Comparison of ENCODE assay signal across 8 cellular contexts in the genomic region with DNA sequence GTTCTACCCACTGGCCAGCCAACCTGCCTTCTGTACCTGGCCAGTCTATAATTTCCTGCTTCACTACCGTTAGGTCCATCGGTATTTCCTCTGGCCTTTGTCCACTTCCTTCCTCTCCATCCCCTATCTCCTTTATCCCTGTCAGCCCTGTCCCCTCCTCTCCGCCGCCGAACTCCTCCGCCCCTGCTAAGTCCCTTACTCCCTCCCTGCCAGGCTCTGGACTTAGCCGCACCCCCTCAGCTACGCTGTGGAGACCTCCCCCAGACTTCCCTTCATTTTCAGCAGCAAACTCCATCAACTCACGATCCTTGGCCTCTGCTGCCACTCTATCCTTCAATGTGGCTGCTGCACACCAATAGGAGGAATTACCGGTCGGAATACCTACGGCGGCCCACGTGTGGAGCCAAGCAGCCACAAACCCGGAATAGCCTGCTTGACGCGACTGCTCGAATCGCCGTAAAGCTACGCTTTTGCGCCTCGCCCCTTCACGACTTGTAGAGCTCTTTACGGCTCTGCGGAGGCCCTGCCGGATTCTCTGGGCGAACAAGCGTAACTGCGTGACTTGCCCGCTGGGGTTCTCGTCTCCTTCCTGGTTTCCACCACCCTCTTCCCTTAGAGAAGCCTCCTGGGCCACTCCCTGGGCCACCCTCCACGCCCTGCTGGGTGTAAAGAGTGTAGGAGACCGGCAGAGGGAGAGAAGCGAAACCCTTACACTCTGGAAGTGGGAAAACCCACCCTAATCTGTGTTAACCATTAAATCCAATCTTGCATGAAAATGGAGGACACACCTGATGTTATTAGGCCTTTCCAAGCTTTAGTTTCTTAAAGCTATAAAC. TPM values are rescaled to one million over a fixed set of nuclear protein-coding genes. Genes with fewer than 3 reads are reported as not detected.
DNase-seq lines count a peak whose midpoint lies in the region; ATAC-seq and TF ChIP-seq lines count a peak whose summit lies in the region.

Gene ZNHIT6 (minus strand): TSS at position 444 of the 836 bp plus-strand sequence. CDS start 149 bp downstream, at position 295.

- CTCF ChIA-PET in SK-N-SH (lab: Yijun Ruan, JAX), result interaction anchor here (0.7 to 2.6 kb wide), 8 partner anchors 8 to 400 kb away, joined by 3 to 14 read pairs (median 3); partner anchors contain the start of gene CCN1

- H3K36me3 Mint-ChIP-seq in activated naive CD4-positive, alpha-beta T cell treated with anti-CD3 and anti-CD28 coated beads, Interleukin-2, amount 50 U/mL, for 72 hours, result peaks cover 14 to 27% of the 10 kb centered on the region in 2 donors
- H3K36me3 Mint-ChIP-seq in glutamatergic neuron (ENCODE audit: unreplicated experiment), result no peaks in the 10 kb centered on the region

- no peaks in the 10 kb centered on the region for H3K27me3 Mint-ChIP-seq in glutamatergic neuron (ENCODE audit: unreplicated experiment)

- H3K27me3 ChIP-seq in SK-N-SH (ENCODE audit: insufficient read depth) (no peaks in the 10 kb centered on the region), osteoblast (ENCODE audit: insufficient read depth, low read length) (no peaks in the 10 kb centered on the region), thoracic aorta (replicated peaks; ENCODE audit: insufficient read depth) (no peaks in the 10 kb centered on the region)

- H2AFZ ChIP-seq in SK-N-SH (ENCODE audit: low read depth) (peak within 1 kb of the TSS; percentile 97), osteoblast (ENCODE audit: low read length) (peak within 1 kb of the TSS; percentile 98)

- H4K20me1 ChIP-seq in SK-N-SH (ENCODE audit: insufficient read depth) (no peaks in the 10 kb centered on the region), osteoblast (ENCODE audit: insufficient read depth, low read length) (peaks cover 5% of the 10 kb centered on the region)

- peak; percentile 34 for TF ChIP-seq CTCF in GM12864 (IDR thresholded peaks at IDR 0.05; ENCODE audit: low read depth, low read length, missing control alignments)
- TF ChIP-seq CTCF in SK-N-SH (IDR thresholded peaks at IDR 0.05), result peak; percentile 40
- peak; percentile 52 for TF ChIP-seq CTCF in glutamatergic neuron (IDR thresholded peaks at IDR 0.05; ENCODE audit: partially characterized antibody, unreplicated experiment)
- peak; percentile 45 for TF ChIP-seq CTCF in osteoblast (IDR thresholded peaks at IDR 0.05; ENCODE audit: extremely low read depth, low read depth, low read length)
- TF ChIP-seq CTCF in thoracic aorta (IDR thresholded peaks at IDR 0.05), result peak; percentile 57

- H3K9me3 Mint-ChIP-seq in activated naive CD4-positive, alpha-beta T cell treated with anti-CD3 and anti-CD28 coated beads, Interleukin-2, amount 50 U/mL, for 72 hours, result no peaks in the 10 kb centered on the region
- H3K9me3 Mint-ChIP-seq in glutamatergic neuron (ENCODE audit: unreplicated experiment), result no peaks in the 10 kb centered on the region

- no peak within 1 kb of the TSS for H3K4me3 Mint-ChIP-seq in glutamatergic neuron (ENCODE audit: unreplicated experiment)

- WGBS in SK-N-SH (ENCODE audit: low lambda C conversion rate), result 2% methylated on average over 35 of the region's 35 CpGs

- H3K4me1 Mint-ChIP-seq in glutamatergic neuron (ENCODE audit: low read depth, unreplicated experiment), result no peaks in the 10 kb centered on the region

- no peaks in the 10 kb centered on the region for H3K9me3 ChIP-seq in SK-N-SH
- H3K9me3 ChIP-seq in osteoblast (ENCODE audit: low read depth, low read length), result no peaks in the 10 kb centered on the region
- H3K9me3 ChIP-seq in thoracic aorta, result no peaks in the 10 kb centered on the region

- POLR2A ChIA-PET in SK-N-SH (lab: Yijun Ruan, JAX), result interaction anchor here (0.6 to 1.2 kb wide), 4 partner anchors 8 to 478 kb away, joined by 3 to 4 read pairs (median 4); no protein-coding TSS in a partner anchor

- H3F3A ChIP-seq in SK-N-SH (replicated peaks; ENCODE audit: insufficient read depth), result peaks cover 5% of the 10 kb centered on the region

- no peaks in the 10 kb centered on the region for H3K9me2 ChIP-seq in SK-N-SH

- TF ChIP-seq EP300 in SK-N-SH (IDR thresholded peaks at IDR 0.05; ENCODE audit: borderline replicate concordance in 1 of 2, low read depth in 1 of 2, low read length in 1 of 2), result no peak; a peak in 1 of 4 replicates

- H3K27ac Mint-ChIP-seq in activated naive CD4-positive, alpha-beta T cell treated with anti-CD3 and anti-CD28 coated beads, Interleukin-2, amount 50 U/mL, for 72 hours, result no peak within 1 kb of the TSS
- H3K27ac Mint-ChIP-seq in glutamatergic neuron (ENCODE audit: unreplicated experiment), result no peak within 1 kb of the TSS

- peaks cover 0 to 12% of the 10 kb centered on the region in 2 experiments; a peak in 2 of 4 replicates for H3K4me1 ChIP-seq in SK-N-SH (ENCODE audit: control insufficient read depth in 1 of 2, insufficient read depth in 2 of 2, low read depth in 1 of 2, low read length in 1 of 2)
- H3K4me1 ChIP-seq in osteoblast (ENCODE audit: insufficient read depth, low read length), result peaks cover 11% of the 10 kb centered on the region
- H3K4me1 ChIP-seq in thoracic aorta (ENCODE audit: control insufficient read depth in 1 of 2, low read depth in 2 of 2), result peaks cover 9 to 10% of the 10 kb centered on the region in 2 donors

- H3K79me2 ChIP-seq in SK-N-SH (ENCODE audit: insufficient read depth) (peaks cover 44% of the 10 kb centered on the region), osteoblast (ENCODE audit: insufficient read depth, low read length) (peaks cover 48% of the 10 kb centered on the region)

- ATAC-seq in HG02610 (IDR thresholded peaks at IDR 0.05; ENCODE audit: unreplicated experiment) (peak; percentile 91), thoracic aorta (ENCODE audit: insufficient number of reproducible peaks, low FRiP score, low read depth) (peak; percentile 88)
- peak; percentile 85 to 92 for ATAC-seq in activated naive CD4-positive, alpha-beta T cell treated with anti-CD3 and anti-CD28 coated beads, Interleukin-2, amount 50 U/mL, for 72 hours

- H3K36me3 ChIP-seq in SK-N-SH (replicated peaks in 1 of 2; ENCODE audit: control insufficient read depth in 1 of 2, insufficient read depth in 2 of 2, low read length in 1 of 2) (peaks cover 26 to 27% of the 10 kb centered on the region in 2 experiments), osteoblast (ENCODE audit: insufficient read depth, low read length) (peaks cover 23% of the 10 kb centered on the region), thoracic aorta (no peaks in the 10 kb centered on the region)

- DNase-seq in GM12864 (ENCODE audit: low read depth), result peak; percentile 94
- DNase-seq in NCI-H1092 (lab: John Stamatoyannopoulos, UW), result peak; percentile 92
- peak; percentile 77 for DNase-seq in SK-N-SH
- DNase-seq in activated naive CD4-positive, alpha-beta T cell treated with anti-CD3 and anti-CD28 coated beads, Interleukin-2, amount 50 U/mL, for 72 hours (ENCODE audit: low spot score in 2 of 2), result peak; percentile 79 to 81
- DNase-seq in glutamatergic neuron, result peak; percentile 86
- DNase-seq in osteoblast (ENCODE audit: insufficient read length, low spot score, missing footprints), result peak; percentile 75
- DNase-seq in thoracic aorta (ENCODE audit: low spot score), result peak; percentile 37

- H3K4me3 ChIP-seq in GM12864 (ENCODE audit: low read depth, low read length), result peak within 1 kb of the TSS; percentile 73
- peak within 1 kb of the TSS; percentile 71 to 97 for H3K4me3 ChIP-seq in SK-N-SH (ENCODE audit: low read depth in 2 of 2, low read length in 1 of 2)
- H3K4me3 ChIP-seq in osteoblast (ENCODE audit: insufficient read depth, low read length), result peak within 1 kb of the TSS; percentile 85
- peak within 1 kb of the TSS; percentile 97 for H3K4me3 ChIP-seq in thoracic aorta

- H3K27ac ChIP-seq in SK-N-SH (ENCODE audit: low read depth in 2 of 2, low read length in 1 of 2) (peak within 1 kb of the TSS; percentile 78 to 95), osteoblast (ENCODE audit: low read depth, low read length) (peak within 1 kb of the TSS; percentile 76), thoracic aorta (peak within 1 kb of the TSS; percentile 75 to 90)

- peak; percentile 18; the same call in 1 of the 2 replicates for TF ChIP-seq RAD21 in SK-N-SH (IDR thresholded peaks at IDR 0.05; ENCODE audit: low read length)

- H3K9ac ChIP-seq in SK-N-SH, result peak within 1 kb of the TSS; percentile 76

- H3K4me2 ChIP-seq in SK-N-SH (peak within 1 kb of the TSS; percentile 96), osteoblast (ENCODE audit: insufficient read depth, low read length) (peak within 1 kb of the TSS; percentile 94)

TF ChIP-seq in SK-N-SH, 30 proteins besides CTCF, POLR2A, EP300 and RAD21 (continues in another document):
- TF ChIP-seq, protein P1, sequence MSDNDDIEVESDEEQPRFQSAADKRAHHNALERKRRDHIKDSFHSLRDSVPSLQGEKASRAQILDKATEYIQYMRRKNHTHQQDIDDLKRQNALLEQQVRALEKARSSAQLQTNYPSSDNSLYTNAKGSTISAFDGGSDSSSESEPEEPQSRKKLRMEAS (IDR thresholded peaks at IDR 0.05; ENCODE audit: low read depth), result peak; percentile 96
- TF ChIP-seq JUND (IDR thresholded peaks at IDR 0.05) (no peak; the same call in 1 of the 2 replicates), NFIC (IDR thresholded peaks at IDR 0.05; ENCODE audit: borderline replicate concordance) (no peak; the same call in 1 of the 2 replicates), RXRA (IDR thresholded peaks at IDR 0.05; ENCODE audit: borderline replicate concordance, low read depth) (no peak)
- TF ChIP-seq, protein P2, sequence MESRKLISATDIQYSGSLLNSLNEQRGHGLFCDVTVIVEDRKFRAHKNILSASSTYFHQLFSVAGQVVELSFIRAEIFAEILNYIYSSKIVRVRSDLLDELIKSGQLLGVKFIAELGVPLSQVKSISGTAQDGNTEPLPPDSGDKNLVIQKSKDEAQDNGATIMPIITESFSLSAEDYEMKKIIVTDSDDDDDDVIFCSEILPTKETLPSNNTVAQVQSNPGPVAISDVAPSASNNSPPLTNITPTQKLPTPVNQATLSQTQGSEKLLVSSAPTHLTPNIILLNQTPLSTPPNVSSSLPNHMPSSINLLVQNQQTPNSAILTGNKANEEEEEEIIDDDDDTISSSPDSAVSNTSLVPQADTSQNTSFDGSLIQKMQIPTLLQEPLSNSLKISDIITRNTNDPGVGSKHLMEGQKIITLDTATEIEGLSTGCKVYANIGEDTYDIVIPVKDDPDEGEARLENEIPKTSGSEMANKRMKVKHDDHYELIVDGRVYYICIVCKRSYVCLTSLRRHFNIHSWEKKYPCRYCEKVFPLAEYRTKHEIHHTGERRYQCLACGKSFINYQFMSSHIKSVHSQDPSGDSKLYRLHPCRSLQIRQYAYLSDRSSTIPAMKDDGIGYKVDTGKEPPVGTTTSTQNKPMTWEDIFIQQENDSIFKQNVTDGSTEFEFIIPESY (IDR thresholded peaks at IDR 0.05; ENCODE audit: borderline replicate concordance, low read depth), result peak; percentile 53; the same call in 1 of the 2 replicates

RNA-seq across cellular contexts. Expression of gene ZNHIT6, which starts in this region (rescaled TPM):
- polyA plus RNA-seq in SK-N-SH (2012; rRNA removed), result 7.7 and 10.1 TPM in 2 replicates
- 11.5 and 16.9 TPM in 2 replicates for polyA plus RNA-seq in SK-N-SH (2012; cell fraction: cytosol; rRNA removed)
- 4.1 and 9.0 TPM in 2 replicates for polyA plus RNA-seq in SK-N-SH (2012; cell fraction: nucleus; rRNA removed)
- total RNA-seq in activated naive CD4-positive, alpha-beta T cell treated with anti-CD3 and anti-CD28 coated beads, Interleukin-2, amount 50 U/mL, for 72 hours, result 10 to 100 TPM in 1 of 2 donors, 1 to 10 TPM in 1; 9.2 to 17.0 TPM
- total RNA-seq in glutamatergic neuron (ENCODE audit: unreplicated experiment) (10.9 TPM), osteoblast (13.4 and 14.4 TPM in 2 replicates), thoracic aorta (10 to 100 TPM; 14.5 to 19.1 TPM)

Comparison
In these comparisons a context has a peak if more than half of its experiments do, and no peak if none do; other contexts are left out.
1. Peak in every context shown above with its lines: DNase-seq, ATAC-seq, H3K4me3 ChIP-seq and H3K27ac ChIP-seq.
2. DNase-seq: peak in every context shown above with its lines; median percentile 94 in GM12864; 92 in NCI-H1092; 86 in glutamatergic neuron; 80 in activated naive CD4-positive, alpha-beta T cell treated with anti-CD3 and anti-CD28 coated beads, Interleukin-2, amount 50 U/mL, for 72 hours; 77 in SK-N-SH; 75 in osteoblast; 37 in thoracic aorta.